In genomic region chr12:11075642-11076041, GRCh38 we compare ENCODE assay signal across 1 cellular context.
A peak's percentile ranks its signal among the peaks of the same experiment; 100 is the strongest.
TF ChIP-seq lines count a peak whose summit lies in the region.

No MANE protein-coding gene starts in this region.

TF ChIP-seq in GM12878, 131 proteins besides CTCF, POLR2A, EP300 and RAD21:
- TF ChIP-seq ZNF217 (IDR thresholded peaks at IDR 0.05) (0 out of 2 replicates have a peak, but pooled peaks have one; percentile 39), NR2F1 (conservative IDR thresholded peaks at IDR 0.05) (0 out of 2 replicates have a peak, but pooled peaks have one; percentile 14), BHLHE40 (IDR thresholded peaks at IDR 0.05; ENCODE audit: borderline replicate concordance in 1 of 2, low read depth in 2 of 2, low read length in 1 of 2) (peak; percentile 64 to 86; a peak in 3 of 4 replicates), SMAD5 (IDR thresholded peaks at IDR 0.05; ENCODE audit: low read depth) (no peak), JUNB (IDR thresholded peaks at IDR 0.05) (peak; percentile 18; the same call in 1 of the 2 replicates), IKZF2 (IDR thresholded peaks at IDR 0.05) (0 out of 4 replicates have a peak, but pooled peaks of 1 of the 2 experiments have one; percentile 15), MLLT1 (IDR thresholded peaks at IDR 0.05) (no peak), NFIC (IDR thresholded peaks at IDR 0.05; ENCODE audit: low read depth, low read length) (peak; percentile 47; the same call in 1 of the 2 replicates), RUNX3 (IDR thresholded peaks at IDR 0.05; ENCODE audit: low read length) (peak; percentile 77), MTA2 (IDR thresholded peaks at IDR 0.05; ENCODE audit: low read depth) (peak; percentile 54; the same call in 1 of the 2 replicates)
